In genomic region chr10:112302335-112302734, GRCh38 we compare ENCODE assay signal across 1 cellular context.
TF ChIP-seq lines count a peak whose summit lies in the region.

No MANE protein-coding gene starts in this region.

TF ChIP-seq in HepG2, 621 proteins besides CTCF, POLR2A, EP300 and RAD21 (continued from another document and continues in another):
- TF ChIP-seq, protein P1, sequence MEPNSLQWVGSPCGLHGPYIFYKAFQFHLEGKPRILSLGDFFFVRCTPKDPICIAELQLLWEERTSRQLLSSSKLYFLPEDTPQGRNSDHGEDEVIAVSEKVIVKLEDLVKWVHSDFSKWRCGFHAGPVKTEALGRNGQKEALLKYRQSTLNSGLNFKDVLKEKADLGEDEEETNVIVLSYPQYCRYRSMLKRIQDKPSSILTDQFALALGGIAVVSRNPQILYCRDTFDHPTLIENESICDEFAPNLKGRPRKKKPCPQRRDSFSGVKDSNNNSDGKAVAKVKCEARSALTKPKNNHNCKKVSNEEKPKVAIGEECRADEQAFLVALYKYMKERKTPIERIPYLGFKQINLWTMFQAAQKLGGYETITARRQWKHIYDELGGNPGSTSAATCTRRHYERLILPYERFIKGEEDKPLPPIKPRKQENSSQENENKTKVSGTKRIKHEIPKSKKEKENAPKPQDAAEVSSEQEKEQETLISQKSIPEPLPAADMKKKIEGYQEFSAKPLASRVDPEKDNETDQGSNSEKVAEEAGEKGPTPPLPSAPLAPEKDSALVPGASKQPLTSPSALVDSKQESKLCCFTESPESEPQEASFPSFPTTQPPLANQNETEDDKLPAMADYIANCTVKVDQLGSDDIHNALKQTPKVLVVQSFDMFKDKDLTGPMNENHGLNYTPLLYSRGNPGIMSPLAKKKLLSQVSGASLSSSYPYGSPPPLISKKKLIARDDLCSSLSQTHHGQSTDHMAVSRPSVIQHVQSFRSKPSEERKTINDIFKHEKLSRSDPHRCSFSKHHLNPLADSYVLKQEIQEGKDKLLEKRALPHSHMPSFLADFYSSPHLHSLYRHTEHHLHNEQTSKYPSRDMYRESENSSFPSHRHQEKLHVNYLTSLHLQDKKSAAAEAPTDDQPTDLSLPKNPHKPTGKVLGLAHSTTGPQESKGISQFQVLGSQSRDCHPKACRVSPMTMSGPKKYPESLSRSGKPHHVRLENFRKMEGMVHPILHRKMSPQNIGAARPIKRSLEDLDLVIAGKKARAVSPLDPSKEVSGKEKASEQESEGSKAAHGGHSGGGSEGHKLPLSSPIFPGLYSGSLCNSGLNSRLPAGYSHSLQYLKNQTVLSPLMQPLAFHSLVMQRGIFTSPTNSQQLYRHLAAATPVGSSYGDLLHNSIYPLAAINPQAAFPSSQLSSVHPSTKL (CRISPR knock-in tag; IDR thresholded peaks at IDR 0.05) = peak; percentile 81; the same call in 1 of the 2 replicates
- TF ChIP-seq SAFB2 (CRISPR knock-in tag; IDR thresholded peaks at IDR 0.05; ENCODE audit: borderline replicate concordance, low read depth) = no peak
- no peak for TF ChIP-seq ZZZ3 (CRISPR knock-in tag; IDR thresholded peaks at IDR 0.05; ENCODE audit: borderline replicate concordance)
- TF ChIP-seq KLF11 (CRISPR knock-in tag; IDR thresholded peaks at IDR 0.05) = no peak
- TF ChIP-seq ZFY (CRISPR knock-in tag; IDR thresholded peaks at IDR 0.05) = no peak
- no peak for TF ChIP-seq ZSCAN12 (CRISPR knock-in tag; IDR thresholded peaks at IDR 0.05)
- TF ChIP-seq SOX13 (IDR thresholded peaks at IDR 0.05) = peak; percentile 48; the same call in 1 of the 2 replicates
- peak in 1 of 2 experiments; percentile 79; a peak in 1 of 4 replicates for TF ChIP-seq SOX13 (CRISPR knock-in tag; conservative IDR thresholded peaks at IDR 0.05 in 1 of 2, IDR thresholded peaks at IDR 0.05 in 1 of 2)
- TF ChIP-seq FOXJ3 (CRISPR knock-in tag; IDR thresholded peaks at IDR 0.05; ENCODE audit: borderline replicate concordance) = peak; percentile 26; the same call in 1 of the 2 replicates
- TF ChIP-seq ZSCAN21 (CRISPR knock-in tag; IDR thresholded peaks at IDR 0.05; ENCODE audit: borderline replicate concordance) = no peak
- peak; percentile 61 for TF ChIP-seq RARA (CRISPR knock-in tag; IDR thresholded peaks at IDR 0.05)
- TF ChIP-seq NFKB2 (CRISPR knock-in tag; IDR thresholded peaks at IDR 0.05; ENCODE audit: borderline replicate concordance) = no peak
- peak; percentile 18; the same call in 1 of the 2 replicates for TF ChIP-seq ZSCAN25 (CRISPR knock-in tag; IDR thresholded peaks at IDR 0.05)
- no peak for TF ChIP-seq ONECUT2 (CRISPR knock-in tag; IDR thresholded peaks at IDR 0.05)
- TF ChIP-seq ZNF160 (CRISPR knock-in tag; IDR thresholded peaks at IDR 0.05) = no peak
- no peak for TF ChIP-seq ZBTB3 (CRISPR knock-in tag; IDR thresholded peaks at IDR 0.05; ENCODE audit: borderline replicate concordance, low read depth)
- no peak for TF ChIP-seq ZNF24 (IDR thresholded peaks at IDR 0.05)
- TF ChIP-seq ZNF567 (CRISPR knock-in tag; IDR thresholded peaks at IDR 0.05; ENCODE audit: borderline replicate concordance) = no peak
- no peak for TF ChIP-seq ZNF839 (CRISPR knock-in tag; IDR thresholded peaks at IDR 0.05; ENCODE audit: borderline replicate concordance)
- no peak for TF ChIP-seq ZBTB2 (CRISPR knock-in tag; IDR thresholded peaks at IDR 0.05; ENCODE audit: low read depth)
- TF ChIP-seq RNF2 (conservative IDR thresholded peaks at IDR 0.05; ENCODE audit: low read depth) = no peak
- peak; percentile 43; the same call in 1 of the 2 replicates for TF ChIP-seq HNF4G (IDR thresholded peaks at IDR 0.05; ENCODE audit: borderline replicate concordance, low read depth, low read length)
- TF ChIP-seq HNF4G (CRISPR knock-in tag; IDR thresholded peaks at IDR 0.05; ENCODE audit: borderline replicate concordance, low read depth) = 0 out of 2 replicates have a peak, but pooled peaks have one; percentile 30
- no peak for TF ChIP-seq MZF1 (CRISPR knock-in tag; IDR thresholded peaks at IDR 0.05; ENCODE audit: borderline replicate concordance)
- no peak for TF ChIP-seq ELF4 (CRISPR knock-in tag; IDR thresholded peaks at IDR 0.05; ENCODE audit: borderline replicate concordance)
- TF ChIP-seq HMG20B (CRISPR knock-in tag; conservative IDR thresholded peaks at IDR 0.05) = no peak
- no peak for TF ChIP-seq KDM5A (IDR thresholded peaks at IDR 0.05; ENCODE audit: borderline replicate concordance, low read length)
- TF ChIP-seq IRF2 (CRISPR knock-in tag; IDR thresholded peaks at IDR 0.05) = 0 out of 2 replicates have a peak, but pooled peaks have one; percentile 48
- TF ChIP-seq, protein P2, sequence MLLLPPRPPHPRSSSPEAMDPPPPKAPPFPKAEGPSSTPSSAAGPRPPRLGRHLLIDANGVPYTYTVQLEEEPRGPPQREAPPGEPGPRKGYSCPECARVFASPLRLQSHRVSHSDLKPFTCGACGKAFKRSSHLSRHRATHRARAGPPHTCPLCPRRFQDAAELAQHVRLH (CRISPR knock-in tag; IDR thresholded peaks at IDR 0.05; ENCODE audit: borderline replicate concordance, low read depth) = no peak
- 0 out of 2 replicates have a peak, but pooled peaks have one; percentile 46 for TF ChIP-seq FOSL2 (CRISPR knock-in tag; IDR thresholded peaks at IDR 0.05)
- TF ChIP-seq FIP1L1 (IDR thresholded peaks at IDR 0.05; ENCODE audit: borderline replicate concordance, insufficient read depth, low read depth, low read length) = no peak
- TF ChIP-seq DPF2 (CRISPR knock-in tag; IDR thresholded peaks at IDR 0.05; ENCODE audit: borderline replicate concordance, low read depth) = no peak
- TF ChIP-seq, protein P3, sequence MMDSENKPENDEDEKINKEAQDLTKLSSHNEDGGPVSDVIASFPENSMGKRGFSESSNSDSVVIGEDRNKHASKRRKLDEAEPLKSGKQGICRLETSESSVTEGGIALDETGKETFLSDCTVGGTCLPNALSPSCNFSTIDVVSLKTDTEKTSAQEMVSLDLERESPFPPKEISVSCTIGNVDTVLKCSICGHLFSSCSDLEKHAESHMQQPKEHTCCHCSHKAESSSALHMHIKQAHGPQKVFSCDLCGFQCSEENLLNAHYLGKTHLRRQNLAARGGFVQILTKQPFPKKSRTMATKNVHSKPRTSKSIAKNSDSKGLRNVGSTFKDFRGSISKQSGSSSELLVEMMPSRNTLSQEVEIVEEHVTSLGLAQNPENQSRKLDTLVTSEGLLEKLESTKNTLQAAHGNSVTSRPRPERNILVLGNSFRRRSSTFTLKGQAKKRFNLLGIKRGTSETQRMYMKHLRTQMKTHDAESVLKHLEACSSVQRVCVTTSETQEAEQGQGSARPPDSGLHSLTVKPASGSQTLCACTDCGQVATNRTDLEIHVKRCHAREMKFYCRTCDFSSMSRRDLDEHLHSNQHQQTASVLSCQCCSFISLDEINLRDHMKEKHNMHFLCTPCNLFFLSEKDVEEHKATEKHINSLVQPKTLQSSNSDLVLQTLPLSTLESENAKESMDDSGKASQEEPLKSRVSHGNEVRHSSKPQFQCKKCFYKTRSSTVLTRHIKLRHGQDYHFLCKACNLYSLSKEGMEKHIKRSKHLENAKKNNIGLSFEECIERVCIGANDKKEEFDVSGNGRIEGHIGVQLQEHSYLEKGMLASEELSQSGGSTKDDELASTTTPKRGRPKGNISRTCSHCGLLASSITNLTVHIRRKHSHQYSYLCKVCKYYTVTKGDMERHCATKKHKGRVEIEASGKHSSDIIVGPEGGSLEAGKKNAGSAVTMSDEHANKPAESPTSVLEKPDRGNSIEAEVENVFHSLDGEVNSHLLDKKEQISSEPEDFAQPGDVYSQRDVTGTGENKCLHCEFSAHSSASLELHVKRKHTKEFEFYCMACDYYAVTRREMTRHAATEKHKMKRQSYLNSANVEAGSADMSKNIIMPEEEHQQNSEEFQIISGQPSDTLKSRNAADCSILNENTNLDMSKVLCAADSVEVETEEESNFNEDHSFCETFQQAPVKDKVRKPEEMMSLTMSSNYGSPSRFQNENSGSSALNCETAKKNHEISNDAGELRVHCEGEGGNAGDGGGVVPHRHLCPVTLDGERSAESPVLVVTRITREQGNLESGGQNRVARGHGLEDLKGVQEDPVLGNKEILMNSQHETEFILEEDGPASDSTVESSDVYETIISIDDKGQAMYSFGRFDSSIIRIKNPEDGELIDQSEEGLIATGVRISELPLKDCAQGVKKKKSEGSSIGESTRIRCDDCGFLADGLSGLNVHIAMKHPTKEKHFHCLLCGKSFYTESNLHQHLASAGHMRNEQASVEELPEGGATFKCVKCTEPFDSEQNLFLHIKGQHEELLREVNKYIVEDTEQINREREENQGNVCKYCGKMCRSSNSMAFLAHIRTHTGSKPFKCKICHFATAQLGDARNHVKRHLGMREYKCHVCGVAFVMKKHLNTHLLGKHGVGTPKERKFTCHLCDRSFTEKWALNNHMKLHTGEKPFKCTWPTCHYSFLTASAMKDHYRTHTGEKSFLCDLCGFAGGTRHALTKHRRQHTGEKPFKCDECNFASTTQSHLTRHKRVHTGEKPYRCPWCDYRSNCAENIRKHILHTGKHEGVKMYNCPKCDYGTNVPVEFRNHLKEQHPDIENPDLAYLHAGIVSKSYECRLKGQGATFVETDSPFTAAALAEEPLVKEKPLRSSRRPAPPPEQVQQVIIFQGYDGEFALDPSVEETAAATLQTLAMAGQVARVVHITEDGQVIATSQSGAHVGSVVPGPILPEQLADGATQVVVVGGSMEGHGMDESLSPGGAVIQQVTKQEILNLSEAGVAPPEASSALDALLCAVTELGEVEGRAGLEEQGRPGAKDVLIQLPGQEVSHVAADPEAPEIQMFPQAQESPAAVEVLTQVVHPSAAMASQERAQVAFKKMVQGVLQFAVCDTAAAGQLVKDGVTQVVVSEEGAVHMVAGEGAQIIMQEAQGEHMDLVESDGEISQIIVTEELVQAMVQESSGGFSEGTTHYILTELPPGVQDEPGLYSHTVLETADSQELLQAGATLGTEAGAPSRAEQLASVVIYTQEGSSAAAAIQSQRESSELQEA (CRISPR knock-in tag; IDR thresholded peaks at IDR 0.05; ENCODE audit: not compliant biosample characterization) = no peak
- no peak for TF ChIP-seq ZC3H13 (CRISPR knock-in tag; IDR thresholded peaks at IDR 0.05)
- TF ChIP-seq, protein P4, sequence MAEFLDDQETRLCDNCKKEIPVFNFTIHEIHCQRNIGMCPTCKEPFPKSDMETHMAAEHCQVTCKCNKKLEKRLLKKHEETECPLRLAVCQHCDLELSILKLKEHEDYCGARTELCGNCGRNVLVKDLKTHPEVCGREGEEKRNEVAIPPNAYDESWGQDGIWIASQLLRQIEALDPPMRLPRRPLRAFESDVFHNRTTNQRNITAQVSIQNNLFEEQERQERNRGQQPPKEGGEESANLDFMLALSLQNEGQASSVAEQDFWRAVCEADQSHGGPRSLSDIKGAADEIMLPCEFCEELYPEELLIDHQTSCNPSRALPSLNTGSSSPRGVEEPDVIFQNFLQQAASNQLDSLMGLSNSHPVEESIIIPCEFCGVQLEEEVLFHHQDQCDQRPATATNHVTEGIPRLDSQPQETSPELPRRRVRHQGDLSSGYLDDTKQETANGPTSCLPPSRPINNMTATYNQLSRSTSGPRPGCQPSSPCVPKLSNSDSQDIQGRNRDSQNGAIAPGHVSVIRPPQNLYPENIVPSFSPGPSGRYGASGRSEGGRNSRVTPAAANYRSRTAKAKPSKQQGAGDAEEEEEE (CRISPR knock-in tag; IDR thresholded peaks at IDR 0.05; ENCODE audit: borderline replicate concordance) = no peak
- no peak for TF ChIP-seq ZNF569 (CRISPR knock-in tag; IDR thresholded peaks at IDR 0.05; ENCODE audit: borderline replicate concordance)
- no peak for TF ChIP-seq CSRNP2 (CRISPR knock-in tag; conservative IDR thresholded peaks at IDR 0.05; ENCODE audit: low read depth)
- no peak for TF ChIP-seq ARNT2 (CRISPR knock-in tag; IDR thresholded peaks at IDR 0.05; ENCODE audit: low read depth)
- no peak for TF ChIP-seq ZFYVE20 (CRISPR knock-in tag; IDR thresholded peaks at IDR 0.05; ENCODE audit: borderline replicate concordance, low read depth)
- TF ChIP-seq SALL1 (CRISPR knock-in tag; IDR thresholded peaks at IDR 0.05) = peak; percentile 68; the same call in 1 of the 2 replicates
- no peak for TF ChIP-seq GABPA (IDR thresholded peaks at IDR 0.05; ENCODE audit: low read depth, low read length)
- TF ChIP-seq GABPA (CRISPR knock-in tag; IDR thresholded peaks at IDR 0.05; ENCODE audit: low read depth) = no peak
- TF ChIP-seq, protein P5, sequence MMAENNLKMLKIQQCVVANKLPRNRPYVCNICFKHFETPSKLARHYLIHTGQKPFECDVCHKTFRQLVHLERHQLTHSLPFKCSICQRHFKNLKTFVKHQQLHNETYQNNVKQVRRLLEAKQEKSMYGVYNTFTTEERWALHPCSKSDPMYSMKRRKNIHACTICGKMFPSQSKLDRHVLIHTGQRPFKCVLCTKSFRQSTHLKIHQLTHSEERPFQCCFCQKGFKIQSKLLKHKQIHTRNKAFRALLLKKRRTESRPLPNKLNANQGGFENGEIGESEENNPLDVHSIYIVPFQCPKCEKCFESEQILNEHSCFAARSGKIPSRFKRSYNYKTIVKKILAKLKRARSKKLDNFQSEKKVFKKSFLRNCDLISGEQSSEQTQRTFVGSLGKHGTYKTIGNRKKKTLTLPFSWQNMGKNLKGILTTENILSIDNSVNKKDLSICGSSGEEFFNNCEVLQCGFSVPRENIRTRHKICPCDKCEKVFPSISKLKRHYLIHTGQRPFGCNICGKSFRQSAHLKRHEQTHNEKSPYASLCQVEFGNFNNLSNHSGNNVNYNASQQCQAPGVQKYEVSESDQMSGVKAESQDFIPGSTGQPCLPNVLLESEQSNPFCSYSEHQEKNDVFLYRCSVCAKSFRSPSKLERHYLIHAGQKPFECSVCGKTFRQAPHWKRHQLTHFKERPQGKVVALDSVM (CRISPR knock-in tag; IDR thresholded peaks at IDR 0.05) = no peak
- TF ChIP-seq ZSCAN9 (CRISPR knock-in tag; IDR thresholded peaks at IDR 0.05; ENCODE audit: borderline replicate concordance) = 0 out of 2 replicates have a peak, but pooled peaks have one; percentile 24
